Comparison of ENCODE assay signal across 8 cellular contexts in genomic region chr16:68470461-68471150, GRCh38. TPM values are rescaled to one million over a fixed set of nuclear protein-coding genes. Genes with fewer than 3 reads are reported as not detected.
DNase-seq lines count a peak whose midpoint lies in the region; ATAC-seq, FAIRE-seq and TF ChIP-seq lines count a peak whose summit lies in the region.

No MANE protein-coding gene starts in this region.

- TF ChIP-seq POLR2A in A549 (IDR thresholded peaks at IDR 0.05; ENCODE audit: low read length), result no peak

- POLR2A ChIA-PET in A549 (lab: Yijun Ruan, JAX), result no interaction called here

- WGBS in A549 (ENCODE audit: missing lambda C conversion rate), result 71% methylated on average over 11 of the region's 11 CpGs

- FAIRE-seq in A549 (lab: Jason Lieb, UNC), result no peak

- no peak for DNase-seq in A549 (ENCODE audit: low read depth in 1 of 2, low spot score in 1 of 2)
- peak; percentile 93 for DNase-seq in RPMI8226
- no peak for DNase-seq in Right ventricle myocardium inferior (ENCODE audit: missing footprints)
- peak; percentile 27 for DNase-seq in superior temporal gyrus (ENCODE audit: extremely low spot score)
- no peak for DNase-seq in NCI-H2196 (lab: John Stamatoyannopoulos, UW; ENCODE audit: unreplicated experiment)
- no peak for DNase-seq in DMS 273 (lab: John Stamatoyannopoulos, UW; ENCODE audit: unreplicated experiment)

- TF ChIP-seq EP300 in A549 (IDR thresholded peaks at IDR 0.05), result no peak

- no peak for TF ChIP-seq CTCF in A549 (IDR thresholded peaks at IDR 0.05)

- H3K4me3 ChIP-seq in A549, result no peak overlapping the region

- intact Hi-C loops in Right ventricle myocardium inferior (cut with DNase I), result no loop called here

- H3K4me1 ChIP-seq in A549, result no peaks in the 10 kb centered on the region; the same call in 2 of the 3 replicates

- CTCF ChIA-PET in A549 (lab: Yijun Ruan, JAX), result interaction anchor here (1.4 to 2.8 kb wide), 4 partner anchors 9 to 58 kb away, joined by 4 to 12 read pairs (median 4); no protein-coding TSS in a partner anchor

- H3K4me2 ChIP-seq in A549, result peak overlapping the region; percentile 55; the same call in 2 of the 3 replicates

- H3K9me3 ChIP-seq in A549, result no peaks in the 10 kb centered on the region

- no peak for TF ChIP-seq RAD21 in A549 (conservative IDR thresholded peaks at IDR 0.05 in 1 of 2, IDR thresholded peaks at IDR 0.05 in 1 of 2)

- ATAC-seq in A549 (peak in 1 of 2 experiments; percentile 42; a peak in 2 of 6 replicates), GM18858 (IDR thresholded peaks at IDR 0.05; ENCODE audit: unreplicated experiment) (peak; percentile 84), HG02943 (IDR thresholded peaks at IDR 0.05; ENCODE audit: low read depth, unreplicated experiment) (peak; percentile 73), Right ventricle myocardium inferior (peak; percentile 83)

- no peak overlapping the region for H3K27ac ChIP-seq in A549

TF ChIP-seq in A549, 52 proteins besides CTCF, POLR2A, EP300 and RAD21:
- TF ChIP-seq RCOR1 (IDR thresholded peaks at IDR 0.05; ENCODE audit: low read depth, low read length), result no peak
- TF ChIP-seq SREBF2 (IDR thresholded peaks at IDR 0.05), result no peak
- no peak for TF ChIP-seq EHF (CRISPR knock-in tag; IDR thresholded peaks at IDR 0.05)
- no peak for TF ChIP-seq CBX8 (IDR thresholded peaks at IDR 0.05)
- TF ChIP-seq SMC3 (IDR thresholded peaks at IDR 0.05), result no peak
- no peak for TF ChIP-seq BCL3 (IDR thresholded peaks at IDR 0.05)
- no peak for TF ChIP-seq ZC3H11A (IDR thresholded peaks at IDR 0.05)
- TF ChIP-seq NR3C1 (IDR thresholded peaks at IDR 0.05), result no peak
- no peak for TF ChIP-seq USF2 (IDR thresholded peaks at IDR 0.05)
- no peak for TF ChIP-seq KDM5A (IDR thresholded peaks at IDR 0.05)
- no peak for TF ChIP-seq RARB (CRISPR knock-in tag; IDR thresholded peaks at IDR 0.05)
- no peak for TF ChIP-seq JUNB (IDR thresholded peaks at IDR 0.05)
- no peak for TF ChIP-seq ZNF302 (CRISPR knock-in tag; IDR thresholded peaks at IDR 0.05)
- TF ChIP-seq TFCP2L1 (CRISPR knock-in tag; IDR thresholded peaks at IDR 0.05), result no peak
- TF ChIP-seq HOXB5 (CRISPR knock-in tag; IDR thresholded peaks at IDR 0.05), result no peak
- TF ChIP-seq ZFP36 (IDR thresholded peaks at IDR 0.05; ENCODE audit: borderline replicate concordance, partially characterized antibody), result no peak
- no peak for TF ChIP-seq ESRRA (IDR thresholded peaks at IDR 0.05; ENCODE audit: borderline replicate concordance, low read length)
- no peak for TF ChIP-seq ZSCAN20 (CRISPR knock-in tag; IDR thresholded peaks at IDR 0.05)
- TF ChIP-seq HDAC2 (IDR thresholded peaks at IDR 0.05), result no peak

RNA-seq across cellular contexts. Expression of gene SMPD3, which starts 22.3 kb away (rescaled TPM):
- 0.04 and 0.07 TPM in 2 replicates for polyA plus RNA-seq in A549 (2011; rRNA removed)
- 0.13 and 0.17 TPM in 2 replicates for polyA plus RNA-seq in A549 (2012; cell fraction: cytosol; rRNA removed)
- 0.36 and 0.41 TPM in 2 replicates for polyA plus RNA-seq in A549 (2012; cell fraction: nucleus; rRNA removed)
- polyA plus RNA-seq in A549 (2017; fragmentation: RNase III; extraction: RNeasy Plus Mini Kit Qiagen cat#74134 plus additional on column Dnase treatment), result 0.12 to 0.24 TPM (median 0.13 TPM) in 3 replicates
- 0.19 TPM in 1 of 2 replicates, not detected in the other for polyA minus RNA-seq in A549 (2011; rRNA and poly(A)+ RNA removed)
- 0.38 TPM for total RNA-seq in Right ventricle myocardium inferior

Comparison
In these comparisons a context has a peak if more than half of its experiments do, and no peak if none do; other contexts are left out.
1. DNase-seq: peak in RPMI8226 (single experiment) and superior temporal gyrus (single experiment); none in A549 (0 of 2), Right ventricle myocardium inferior (single experiment), NCI-H2196 (single experiment) and DMS 273 (single experiment).